ENCODE assay signal across 9 cellular contexts in the genomic region with DNA sequence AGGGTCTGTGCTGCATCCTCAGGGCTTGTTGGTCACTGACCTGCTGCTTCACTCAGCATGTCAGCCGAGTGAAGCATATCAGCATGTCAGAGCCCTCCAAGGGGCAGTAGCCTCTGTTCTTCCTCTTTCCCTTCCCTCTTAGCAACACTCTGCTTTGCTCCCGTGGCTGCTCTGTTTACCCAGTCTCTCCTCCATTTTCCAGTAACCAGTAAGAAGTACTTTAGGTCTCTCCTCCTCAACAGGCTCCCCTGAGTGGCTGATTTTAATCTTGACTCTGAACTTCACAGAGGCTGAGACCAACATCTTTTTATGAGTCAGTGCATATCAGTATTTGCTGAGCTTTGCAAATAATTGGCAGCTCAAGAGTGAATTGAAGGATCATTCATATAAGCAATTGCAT. TPM values are rescaled to one million over a fixed set of nuclear protein-coding genes. Genes with fewer than 3 reads are reported as not detected.
A peak's percentile ranks its signal among the peaks of the same experiment; 100 is the strongest.
DNase-seq lines count a peak whose midpoint lies in the region; ATAC-seq and TF ChIP-seq lines count a peak whose summit lies in the region.
"Had no signal": no experiment of that assay in that cellular context is flagged by ENCODE, and none has a peak within 500 bp of the region (broad histone marks: within the 10 kb centered on the region; RNA-seq: fewer than 3 reads in every experiment).

No MANE protein-coding gene starts in this region.

- POLR2A ChIA-PET in CD8-positive, alpha-beta T cell (lab: Charles Lee) = interaction anchor here (2.0 kb wide), 1 partner anchor 13 kb away, joined by 5 read pairs; no protein-coding TSS in a partner anchor

- no peak overlapping the region for H3K4me3 ChIP-seq in CD8-positive, alpha-beta T cell (ENCODE audit: low read depth, low read length)
- H3K4me3 ChIP-seq in lung = no peak overlapping the region

- no peaks in the 10 kb centered on the region for H3K27me3 ChIP-seq in CD8-positive, alpha-beta T cell (ENCODE audit: insufficient read depth, low read length)
- H3K27me3 ChIP-seq in lung (ENCODE audit: control insufficient read depth, insufficient read depth) = no peaks in the 10 kb centered on the region

- ATAC-seq in CD8-positive, alpha-beta T cell = no peak
- peak; percentile 68 for ATAC-seq in lung (ENCODE audit: insufficient read depth, low FRiP score)

- peaks cover 34% of the 10 kb centered on the region for H3K4me1 Mint-ChIP-seq in CD8-positive, alpha-beta T cell (ENCODE audit: low read depth)

- 10 to 26% methylated on average over 2 of the region's 2 CpGs for WGBS in lung, 2 donors

- TF ChIP-seq CTCF in CD8-positive, alpha-beta T cell (IDR thresholded peaks at IDR 0.05) = no peak
- TF ChIP-seq CTCF in lung (IDR thresholded peaks at IDR 0.05; ENCODE audit: control extremely low read depth, extremely low read depth) = no peak
- no peak for TF ChIP-seq CTCF in GM10266 (IDR thresholded peaks at IDR 0.05; ENCODE audit: control insufficient read depth, insufficient read depth, low read depth, missing control alignments)

- H3K9me3 Mint-ChIP-seq in CD8-positive, alpha-beta T cell = no peaks in the 10 kb centered on the region

- intact Hi-C loops in CD8-positive, alpha-beta T cell (cut with DNase I, micrococcal nuclease) = loop anchor here in 1 of 2 experiments (2.0 kb wide), 1 partner anchor 425 kb away; the partner anchor contains the start of gene FBXO38

- H3K9me3 ChIP-seq in CD8-positive, alpha-beta T cell (ENCODE audit: low read length) = no peaks in the 10 kb centered on the region
- no peaks in the 10 kb centered on the region for H3K9me3 ChIP-seq in lung (ENCODE audit: control insufficient read depth in 2 of 2, insufficient read depth in 1 of 2, low read length in 1 of 2)

- no peaks in the 10 kb centered on the region for H3K36me3 ChIP-seq in CD8-positive, alpha-beta T cell (ENCODE audit: insufficient read depth, low read length)
- no peaks in the 10 kb centered on the region for H3K36me3 ChIP-seq in lung (ENCODE audit: control insufficient read depth in 2 of 2, insufficient read depth in 2 of 2, low read length in 2 of 2)

- H3K4me1 ChIP-seq in CD8-positive, alpha-beta T cell (ENCODE audit: insufficient read depth, low read length) = peaks cover 19% of the 10 kb centered on the region
- peaks cover 0 to 11% of the 10 kb centered on the region in 2 donors for H3K4me1 ChIP-seq in lung (ENCODE audit: control insufficient read depth in 2 of 2, insufficient read depth in 2 of 2, low read length in 2 of 2)

- no peak overlapping the region for H3K4me3 Mint-ChIP-seq in CD8-positive, alpha-beta T cell

- H3K27ac ChIP-seq in CD8-positive, alpha-beta T cell (ENCODE audit: low read depth, low read length) = no peak overlapping the region
- H3K27ac ChIP-seq in lung (ENCODE audit: low read depth in 1 of 2, low read length in 1 of 2) = peak overlapping the region in 1 of 2 donors; percentile 80

- CTCF ChIA-PET in CD8-positive, alpha-beta T cell (lab: Charles Lee) = interaction anchor here (1.1 kb wide), 1 partner anchor 77 kb away, joined by 5 read pairs; no protein-coding TSS in a partner anchor

- peak overlapping the region; percentile 27 for H3K27ac Mint-ChIP-seq in CD8-positive, alpha-beta T cell
- H3K27ac Mint-ChIP-seq: activated T-helper 1 cell treated with anti-CD3 and anti-CD28 coated beads, Interleukin-12 subunit alpha, Interleukin-12 subunit beta, Interleukin-2, Interleukin-4 antibody, amounts not matched to agents 30 ng/mL and 10 ng/mL and 1 ng/mL, durations not matched to agents 14 hours and 24 hours and 36 hours had no signal

- H3K36me3 Mint-ChIP-seq in CD8-positive, alpha-beta T cell = peaks cover 6% of the 10 kb centered on the region

- no peaks in the 10 kb centered on the region for H3K27me3 Mint-ChIP-seq in CD8-positive, alpha-beta T cell (ENCODE audit: low read depth)

- DNase-seq in CD8-positive, alpha-beta T cell = no peak
- DNase-seq in M059J (ENCODE audit: low read depth) = peak; percentile 56
- peak; percentile 40 for DNase-seq in UCSD-AML1 (lab: John Stamatoyannopoulos, UW; ENCODE audit: unreplicated experiment)
- DNase-seq in lung (ENCODE audit: low spot score) = peak; percentile 60
- DNase-seq in HuH-7 (ENCODE audit: low spot score) = no peak
- no peak for DNase-seq in GM10266 (ENCODE audit: extremely low spot score)
- no peak for DNase-seq in kidney glomerular epithelial cell (lab: John Stamatoyannopoulos, UW)
- DNase-seq in SW480 (ENCODE audit: low spot score) = no peak

RNA-seq across cellular contexts. Expression of gene ADRB2, which starts 18.6 kb away (rescaled TPM):
- 1 to 10 TPM; 7.6 to 8.8 TPM for total RNA-seq in CD8-positive, alpha-beta T cell
- 6.6 and 8.0 TPM in 2 replicates for total RNA-seq in M059J (2014; rRNA removed; shearing (Covaris generic))
- total RNA-seq in lung = 10 to 100 TPM in 1 of 2 donors, 1 to 10 TPM in 1; 8.0 to 18.4 TPM
- polyA plus RNA-seq in lung = 10 to 100 TPM in 1 of 2 donors, 1 to 10 TPM in 1; 3.5 to 11.0 TPM

Comparison
In these comparisons a context has a peak if more than half of its experiments do, and no peak if none do; other contexts are left out.
1. DNase-seq: peak in M059J (single experiment), UCSD-AML1 (single experiment) and lung (single experiment); none in CD8-positive, alpha-beta T cell (0 of 7), HuH-7 (single experiment), GM10266 (single experiment), kidney glomerular epithelial cell (single experiment) and SW480 (single experiment).